1 cellular context compared by ENCODE assay signal in genomic region chr12:49322708-49323523, GRCh38.
TF ChIP-seq lines count a peak whose summit lies in the region.

TROAP (plus strand) TSS chr12:49323255; CDS start chr12:49323609, 354 bp downstream.

TF ChIP-seq in HepG2, 621 proteins besides CTCF, POLR2A, EP300 and RAD21 (continued from another document and continues in another):
- TF ChIP-seq ZNF614 (CRISPR knock-in tag; IDR thresholded peaks at IDR 0.05; ENCODE audit: borderline replicate concordance) = no peak
- TF ChIP-seq NR1H2 (CRISPR knock-in tag; IDR thresholded peaks at IDR 0.05; ENCODE audit: borderline replicate concordance, low read depth) = no peak
- peak; percentile 36; the same call in 1 of the 2 replicates for TF ChIP-seq ERF (CRISPR knock-in tag; IDR thresholded peaks at IDR 0.05)
- no peak for TF ChIP-seq ZNF557 (CRISPR knock-in tag; IDR thresholded peaks at IDR 0.05)
- TF ChIP-seq SAFB2 (CRISPR knock-in tag; IDR thresholded peaks at IDR 0.05; ENCODE audit: borderline replicate concordance, low read depth) = no peak
- TF ChIP-seq ZFY (CRISPR knock-in tag; IDR thresholded peaks at IDR 0.05) = peak; percentile 81
- no peak for TF ChIP-seq TARDBP (CRISPR knock-in tag; IDR thresholded peaks at IDR 0.05)
- peak; percentile 78; the same call in 1 of the 2 replicates for TF ChIP-seq GABPB1 (CRISPR knock-in tag; IDR thresholded peaks at IDR 0.05)
- TF ChIP-seq ZNF407 (CRISPR knock-in tag; IDR thresholded peaks at IDR 0.05; ENCODE audit: not compliant biosample characterization) = peak; percentile 49
- no peak for TF ChIP-seq KLF13 (CRISPR knock-in tag; IDR thresholded peaks at IDR 0.05)
- TF ChIP-seq HDAC1 (CRISPR knock-in tag; IDR thresholded peaks at IDR 0.05) = peak; percentile 99
- TF ChIP-seq, protein P1, sequence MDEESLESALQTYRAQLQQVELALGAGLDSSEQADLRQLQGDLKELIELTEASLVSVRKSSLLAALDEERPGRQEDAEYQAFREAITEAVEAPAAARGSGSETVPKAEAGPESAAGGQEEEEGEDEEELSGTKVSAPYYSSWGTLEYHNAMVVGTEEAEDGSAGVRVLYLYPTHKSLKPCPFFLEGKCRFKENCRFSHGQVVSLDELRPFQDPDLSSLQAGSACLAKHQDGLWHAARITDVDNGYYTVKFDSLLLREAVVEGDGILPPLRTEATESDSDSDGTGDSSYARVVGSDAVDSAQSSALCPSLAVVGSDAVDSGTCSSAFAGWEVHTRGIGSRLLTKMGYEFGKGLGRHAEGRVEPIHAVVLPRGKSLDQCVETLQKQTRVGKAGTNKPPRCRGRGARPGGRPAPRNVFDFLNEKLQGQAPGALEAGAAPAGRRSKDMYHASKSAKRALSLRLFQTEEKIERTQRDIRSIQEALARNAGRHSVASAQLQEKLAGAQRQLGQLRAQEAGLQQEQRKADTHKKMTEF (CRISPR knock-in tag; IDR thresholded peaks at IDR 0.05) = peak; percentile 74; the same call in 1 of the 2 replicates
- no peak for TF ChIP-seq KIAA2018 (CRISPR knock-in tag; IDR thresholded peaks at IDR 0.05; ENCODE audit: borderline replicate concordance)
- no peak for TF ChIP-seq ZNF282 (IDR thresholded peaks at IDR 0.05; ENCODE audit: partially characterized antibody)
- TF ChIP-seq ZNF17 (CRISPR knock-in tag; IDR thresholded peaks at IDR 0.05) = no peak
- TF ChIP-seq RARG (CRISPR knock-in tag; IDR thresholded peaks at IDR 0.05; ENCODE audit: low read depth) = no peak
- no peak for TF ChIP-seq THRA (CRISPR knock-in tag; IDR thresholded peaks at IDR 0.05; ENCODE audit: borderline replicate concordance)
- TF ChIP-seq ZNF136 (CRISPR knock-in tag; IDR thresholded peaks at IDR 0.05; ENCODE audit: low read depth) = 0 out of 2 replicates have a peak, but pooled peaks have one; percentile 54
- TF ChIP-seq SRSF4 (IDR thresholded peaks at IDR 0.05; ENCODE audit: low read depth, low read length, poor library complexity, severe bottlenecking) = no peak
- no peak; the same call in 1 of the 2 replicates for TF ChIP-seq ZNF446 (CRISPR knock-in tag; IDR thresholded peaks at IDR 0.05)
- TF ChIP-seq AKAP8 (CRISPR knock-in tag; IDR thresholded peaks at IDR 0.05) = no peak
- peak; percentile 88 for TF ChIP-seq YY1 (IDR thresholded peaks at IDR 0.05; ENCODE audit: insufficient read depth, insufficient replicate concordance, low read depth, low read length)
- 0 out of 2 replicates have a peak, but pooled peaks have one; percentile 11 for TF ChIP-seq GATAD2A (CRISPR knock-in tag; IDR thresholded peaks at IDR 0.05)
- TF ChIP-seq AHDC1 (CRISPR knock-in tag; IDR thresholded peaks at IDR 0.05; ENCODE audit: borderline replicate concordance) = no peak
- no peak for TF ChIP-seq CREBL2 (CRISPR knock-in tag; IDR thresholded peaks at IDR 0.05; ENCODE audit: borderline replicate concordance)
- TF ChIP-seq HNRNPL (IDR thresholded peaks at IDR 0.05; ENCODE audit: low read depth, low read length) = 0 out of 2 replicates have a peak, but pooled peaks have one; percentile 50
